Comparison of ENCODE assay signal across 33 cellular contexts in the genomic region with DNA sequence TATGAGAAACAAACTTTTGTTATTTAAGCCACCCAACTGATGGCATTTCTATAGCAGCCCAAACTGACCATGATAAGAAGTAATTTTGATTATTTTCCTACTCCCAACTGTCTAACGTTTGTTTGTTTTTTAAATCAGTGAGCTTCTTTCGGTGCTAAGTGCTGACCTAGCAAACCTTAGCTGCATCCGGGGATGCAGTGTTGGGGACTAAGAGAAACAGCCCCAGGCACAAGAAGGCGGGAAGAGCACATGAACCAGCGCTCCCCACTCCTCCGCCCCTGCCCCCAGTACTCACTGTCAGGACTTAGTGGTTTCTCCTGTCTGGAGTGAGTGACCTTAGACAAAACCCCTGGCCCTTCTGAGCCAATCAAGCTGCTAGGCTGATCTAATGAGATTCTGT.
"Had no signal": no experiment of that assay in that cellular context is flagged by ENCODE, and none has a peak within 500 bp of the region (broad histone marks: within the 10 kb centered on the region; RNA-seq: fewer than 3 reads in every experiment).

No MANE protein-coding gene starts in this region.

- H3K4me3 ChIP-seq: adrenal gland, breast epithelium, cardiac muscle cell, colonic mucosa, esophagus squamous epithelium, gastroesophageal sphincter, heart right ventricle had no signal

- H3K27ac ChIP-seq: adrenal gland, breast epithelium, cardiac muscle cell, colonic mucosa, epithelial cell of prostate, esophagus squamous epithelium, gastroesophageal sphincter, heart right ventricle, WERI-Rb-1 had no signal

- H3K9me3 ChIP-seq: adrenal gland, colonic mucosa had no signal

- H3K27me3 ChIP-seq: adrenal gland, breast epithelium, cardiac muscle cell, colonic mucosa, esophagus squamous epithelium had no signal

- DNase-seq: activated CD4-positive, alpha-beta memory T cell treated with anti-CD3 and anti-CD28 coated beads for 36 hours; activated CD4-positive, alpha-beta T cell treated with anti-CD3 and anti-CD28 coated beads for 36 hours; activated CD4-positive, alpha-beta T cell treated with anti-CD3 and anti-CD28 coated beads, Interleukin-2, amount 10 ng/mL, durations not matched to agents 24 days and 14 days; activated CD4-positive, CD25-positive, alpha-beta regulatory T cell; activated CD4-positive, CD25-positive, alpha-beta regulatory T cell treated with anti-CD3 and anti-CD28 coated beads, Interleukin-2, amount 50 U/mL, for 72 hours; activated CD8-positive, alpha-beta memory T cell treated with anti-CD3 and anti-CD28 coated beads, Interleukin-2, amount 10 ng/mL, durations not matched to agents 7 days and 5 days; activated CD8-positive, alpha-beta memory T cell treated with anti-CD3 and anti-CD28 coated beads, Interleukin-2, amount 50 U/mL, for 4 hours; activated CD8-positive, alpha-beta T cell treated with anti-CD3 and anti-CD28 coated beads, Interleukin-2, amount 10 ng/mL, durations not matched to agents 7 days and 5 days; activated effector memory CD4-positive, alpha-beta T cell treated with anti-CD3 and anti-CD28 coated beads, Interleukin-2, amount 50 U/mL, for 16 hours; activated naive CD4-positive, alpha-beta T cell treated with anti-CD3 and anti-CD28 coated beads for 36 hours; activated naive CD8-positive, alpha-beta T cell treated with anti-CD3 and anti-CD28 coated beads for 36 hours; activated naive CD8-positive, alpha-beta T cell treated with anti-CD3 and anti-CD28 coated beads, Interleukin-2, amount 50 U/mL, for 24 hours; activated T-cell treated with anti-CD3 and anti-CD28 coated beads, Interleukin-2, amount 50 U/mL, for 1 hour; activated T-cell treated with anti-CD3 and anti-CD28 coated beads, Interleukin-2, amount 50 U/mL, for 48 hours; adrenal gland; amygdala; aorta; central memory CD4-positive, alpha-beta T cell; cerebellar nuclear complex; colonic mucosa; effector CD8-positive, alpha-beta T cell; esophagus squamous epithelium; foreskin melanocyte; heart right ventricle; T-helper 17 cell; T1000; WERI-Rb-1 had no signal

- H3K4me1 ChIP-seq: adrenal gland, breast epithelium, colonic mucosa, esophagus squamous epithelium, gastroesophageal sphincter, heart right ventricle had no signal

- H3K36me3 ChIP-seq: adrenal gland, breast epithelium, cardiac muscle cell, colonic mucosa, esophagus squamous epithelium, gastroesophageal sphincter, heart right ventricle, WERI-Rb-1 had no signal

- FAIRE-seq: endometrium, endothelial cell of umbilical vein had no signal

- ATAC-seq: activated CD4-positive, alpha-beta T cell treated with anti-CD3 and anti-CD28 coated beads for 36 hours; activated CD8-positive, alpha-beta memory T cell treated with anti-CD3 and anti-CD28 coated beads, Interleukin-2, amount 10 ng/mL, durations not matched to agents 7 days and 5 days; activated CD8-positive, alpha-beta T cell treated with anti-CD3 and anti-CD28 coated beads, Interleukin-2, amount 10 ng/mL, durations not matched to agents 7 days and 5 days; activated naive CD8-positive, alpha-beta T cell treated with anti-CD3 and anti-CD28 coated beads, Interleukin-2, amount 50 U/mL, for 24 hours; gastroesophageal sphincter; heart right ventricle; T-helper 17 cell had no signal
